In the genomic region with DNA sequence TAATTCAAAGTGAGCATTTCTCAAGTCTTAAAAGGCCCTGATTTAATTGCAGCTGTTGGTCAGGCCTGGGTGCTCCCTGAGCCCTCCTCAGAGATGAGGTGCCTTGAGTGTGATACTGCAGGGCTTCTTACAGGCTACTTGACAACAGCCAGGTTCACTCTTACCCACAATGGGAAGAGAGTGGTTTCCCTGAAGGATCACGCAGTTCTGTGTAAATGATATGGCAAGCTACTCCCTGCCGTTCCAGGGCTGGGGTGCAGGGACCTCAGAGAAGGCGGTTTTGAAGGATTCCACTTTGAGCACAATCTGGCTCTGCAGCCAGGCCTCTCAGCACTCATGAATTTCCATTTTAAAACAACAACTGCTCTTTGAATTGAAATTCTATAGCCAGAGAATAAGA, we compare ENCODE assay signal across 32 cellular contexts.
DNase-seq lines count a peak whose midpoint lies in the region; FAIRE-seq and TF ChIP-seq lines count a peak whose summit lies in the region.
"Had no signal": no experiment of that assay in that cellular context is flagged by ENCODE, and none has a peak within 500 bp of the region (broad histone marks: within the 10 kb centered on the region; RNA-seq: fewer than 3 reads in every experiment).

No MANE protein-coding gene starts in this region.

- H3K27me3 ChIP-seq in BLaER1: no peaks in the 10 kb centered on the region
- H3K27me3 ChIP-seq: adrenal gland, ovary had no signal

- peaks cover 35% of the 10 kb centered on the region for H3K4me1 ChIP-seq in BLaER1
- H3K4me1 ChIP-seq: A549, adrenal gland, HAP-1 had no signal

- no peak overlapping the region for H3K4me3 ChIP-seq in BLaER1
- no peak overlapping the region for H3K4me3 ChIP-seq in lower leg skin (ENCODE audit: low read depth, poor library complexity, severe bottlenecking)
- H3K4me3 ChIP-seq: A549, adrenal gland, esophagus muscularis mucosa, GM12878, HAP-1, heart left ventricle, ovary, PC-9 had no signal

- no peak for FAIRE-seq in H54 (lab: Jason Lieb, UNC)
- FAIRE-seq: A549, D721Med, GM12878 had no signal

- H3K36me3 ChIP-seq in BLaER1: no peaks in the 10 kb centered on the region
- H3K36me3 ChIP-seq: adrenal gland, esophagus muscularis mucosa, HAP-1, heart left ventricle, ovary had no signal

- H4K20me1 ChIP-seq in BLaER1: no peaks in the 10 kb centered on the region

- TF ChIP-seq CTCF in lower leg skin (IDR thresholded peaks at IDR 0.05): no peak

- intact Hi-C loops in lower leg skin (cut with DNase I; ENCODE audit: low total_unique reads): no loop called here

- TF ChIP-seq POLR2A in H54 (IDR thresholded peaks at IDR 0.05; ENCODE audit: low read depth, low read length) (no peak), lower leg skin (IDR thresholded peaks at IDR 0.05) (no peak)

- H3K4me2 ChIP-seq in BLaER1: peak overlapping the region; percentile 88
- H3K4me2 ChIP-seq: A549, PC-9, SK-N-SH had no signal

- no peak overlapping the region for H3K9ac ChIP-seq in BLaER1
- H3K9ac ChIP-seq: SK-N-SH had no signal

- 91% methylated on average over 3 of the region's 3 CpGs for WGBS in lower leg skin, 2 donors

- peak overlapping the region; percentile 36; the same call in 1 of the 2 replicates for H3K27ac ChIP-seq in BLaER1
- H3K27ac ChIP-seq: A549, adrenal gland, esophagus muscularis mucosa, heart left ventricle, HL-60, ovary, PC-9 had no signal

- DNase-seq in NCI-H1092 (lab: John Stamatoyannopoulos, UW) (peak; percentile 39), NCI-H2227 treated with DMSO at 0.1 percent for 48 hours (lab: John Stamatoyannopoulos, UW) (peak; percentile 46), iPS-NIHi7 (ENCODE audit: extremely low spot score) (peak; percentile 13), Kasumi-1 (lab: John Stamatoyannopoulos, UW) (no peak), H54 (ENCODE audit: insufficient read length, low spot score) (no peak), lower leg skin (ENCODE audit: low spot score in 2 of 2) (no peak)
- no peak for DNase-seq in activated CD8-positive, alpha-beta memory T cell treated with anti-CD3 and anti-CD28 coated beads for 24 hours
- DNase-seq: activated B cell treated with CpG ODN at 0.5 μM for 24 hours; activated CD4-positive, alpha-beta T cell treated with anti-CD3 and anti-CD28 coated beads, Interleukin-2, amount 10 ng/mL, durations not matched to agents 7 days and 5 days; activated T-cell treated with anti-CD3 and anti-CD28 coated beads, Interleukin-2, amount 50 U/mL, for 24 hours; adrenal gland; CD4-positive, alpha-beta T cell; dermis blood vessel endothelial cell; endodermal cell; foreskin fibroblast; heart left ventricle; KG1; left colon; MM.1S; NCI-H1436 treated with DMSO at 0.1 percent for 48 hours; ovary; PC-9; SK-N-SH; small intestine; stimulated activated naive CD4-positive, alpha-beta T cell had no signal

- H3K9me3 ChIP-seq in BLaER1: no peaks in the 10 kb centered on the region
- H3K9me3 ChIP-seq: A549, adrenal gland, esophagus muscularis mucosa, HAP-1, ovary, SK-N-SH had no signal

Comparison
In these comparisons a context has a peak if more than half of its experiments do, and no peak if none do; other contexts are left out.
1. DNase-seq: peak in NCI-H1092 (single experiment), NCI-H2227 treated with DMSO at 0.1 percent for 48 hours (single experiment) and iPS-NIHi7 (single experiment); none in Kasumi-1 (0 of 2), H54 (single experiment), activated CD8-positive, alpha-beta memory T cell treated with anti-CD3 and anti-CD28 coated beads for 24 hours (single experiment) and lower leg skin (0 of 2).